ENCODE assay signal across 2 cellular contexts in genomic region chr2:96151595-96152300, GRCh38.
TF ChIP-seq lines count a peak whose summit lies in the region.

No MANE protein-coding gene starts in this region.

TF ChIP-seq in SK-N-SH, 30 proteins besides CTCF, POLR2A, EP300 and RAD21:
- TF ChIP-seq IRF3 (IDR thresholded peaks at IDR 0.05; ENCODE audit: low read depth, low read length) (no peak), ELF1 (IDR thresholded peaks at IDR 0.05) (no peak), SIN3A (IDR thresholded peaks at IDR 0.05; ENCODE audit: borderline replicate concordance, low read depth, low read length) (no peak), TCF12 (IDR thresholded peaks at IDR 0.05) (no peak), ZBTB33 (IDR thresholded peaks at IDR 0.05; ENCODE audit: borderline replicate concordance, low read depth) (no peak), PBX3 (IDR thresholded peaks at IDR 0.05) (no peak), SMC3 (IDR thresholded peaks at IDR 0.05; ENCODE audit: low read depth, low read length) (no peak), REST (IDR thresholded peaks at IDR 0.05; ENCODE audit: low read depth, low read length) (no peak), FOXJ3 (CRISPR knock-in tag; IDR thresholded peaks at IDR 0.05) (no peak), JUND (IDR thresholded peaks at IDR 0.05) (no peak), RFX5 (IDR thresholded peaks at IDR 0.05; ENCODE audit: low read length) (no peak), MEF2A (IDR thresholded peaks at IDR 0.05; ENCODE audit: borderline replicate concordance, low read depth) (no peak)

TF ChIP-seq in SK-N-SH treated with all-trans-retinoic acid at 6 μM for 48 hours, 23 proteins besides CTCF, POLR2A, EP300 and RAD21:
- TF ChIP-seq OSR1 (CRISPR knock-in tag; IDR thresholded peaks at IDR 0.05) (no peak), ESRRG (CRISPR knock-in tag; IDR thresholded peaks at IDR 0.05) (no peak), TCF4 (CRISPR knock-in tag; IDR thresholded peaks at IDR 0.05; ENCODE audit: borderline replicate concordance) (no peak), ARNTL (CRISPR knock-in tag; IDR thresholded peaks at IDR 0.05; ENCODE audit: borderline replicate concordance, low read depth) (no peak), ZNF8 (CRISPR knock-in tag; IDR thresholded peaks at IDR 0.05) (no peak), TOX (CRISPR knock-in tag; IDR thresholded peaks at IDR 0.05; ENCODE audit: borderline replicate concordance) (no peak), ZFP3 (CRISPR knock-in tag; IDR thresholded peaks at IDR 0.05) (no peak), BACH2 (CRISPR knock-in tag; IDR thresholded peaks at IDR 0.05; ENCODE audit: borderline replicate concordance) (no peak), RARB (CRISPR knock-in tag; IDR thresholded peaks at IDR 0.05) (no peak), ZC3H10 (CRISPR knock-in tag; IDR thresholded peaks at IDR 0.05) (no peak), TSHZ2 (CRISPR knock-in tag; IDR thresholded peaks at IDR 0.05) (no peak), ZNF70 (CRISPR knock-in tag; IDR thresholded peaks at IDR 0.05) (no peak), GLIS3 (CRISPR knock-in tag; IDR thresholded peaks at IDR 0.05) (no peak), PPARA (CRISPR knock-in tag; IDR thresholded peaks at IDR 0.05; ENCODE audit: borderline replicate concordance) (no peak), CSDC2 (CRISPR knock-in tag; IDR thresholded peaks at IDR 0.05) (no peak), POU6F1 (CRISPR knock-in tag; IDR thresholded peaks at IDR 0.05; ENCODE audit: borderline replicate concordance, low read depth) (no peak), ISL1 (CRISPR knock-in tag; IDR thresholded peaks at IDR 0.05) (no peak), ZFP30 (CRISPR knock-in tag; IDR thresholded peaks at IDR 0.05) (no peak), CREB5 (CRISPR knock-in tag; IDR thresholded peaks at IDR 0.05; ENCODE audit: low read depth) (no peak), ZNF565 (CRISPR knock-in tag; conservative IDR thresholded peaks at IDR 0.05; ENCODE audit: low read depth) (no peak)
